ENCODE assay signal across 31 cellular contexts in the genomic region with DNA sequence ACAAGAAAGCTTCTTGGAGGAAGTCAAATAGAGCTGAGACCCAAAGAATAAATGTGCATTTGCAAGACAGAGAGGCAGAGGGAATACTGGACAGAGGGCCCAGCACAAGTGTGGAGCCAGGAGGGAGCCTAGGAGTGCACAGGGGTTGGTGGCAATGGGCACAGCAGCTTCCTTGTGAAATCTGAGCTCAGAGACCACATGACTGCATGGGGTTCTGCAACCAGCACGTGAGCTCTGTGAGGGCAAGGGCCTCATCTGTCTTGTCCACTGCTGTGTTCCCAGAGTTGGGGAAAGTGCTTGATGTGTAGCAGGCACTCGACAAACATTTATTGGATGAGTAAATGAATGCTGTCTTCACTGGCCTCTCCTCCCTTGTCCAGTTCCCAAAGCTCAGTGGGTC. TPM values are rescaled to one million over a fixed set of nuclear protein-coding genes. Genes with fewer than 3 reads are reported as not detected.
DNase-seq lines count a peak whose midpoint lies in the region; ATAC-seq and TF ChIP-seq lines count a peak whose summit lies in the region.
"Had no signal": no experiment of that assay in that cellular context is flagged by ENCODE, and none has a peak within 500 bp of the region (broad histone marks: within the 10 kb centered on the region; RNA-seq: fewer than 3 reads in every experiment).

No MANE protein-coding gene starts in this region.

- no peak overlapping the region for H3K4me3 ChIP-seq in coronary artery
- H3K4me3 ChIP-seq: SJCRH30 had no signal

- no peak for ATAC-seq in left lobe of liver
- no peak for ATAC-seq in HG03039 (IDR thresholded peaks at IDR 0.05; ENCODE audit: unreplicated experiment)
- ATAC-seq in GM18873 (IDR thresholded peaks at IDR 0.05; ENCODE audit: low FRiP score, unreplicated experiment) = no peak
- ATAC-seq: HepG2, PC-3, SK-N-SH treated with all-trans-retinoic acid at 6 μM for 48 hours had no signal

- no peak for TF ChIP-seq CTCF in coronary artery (IDR thresholded peaks at IDR 0.05)

- DNase-seq in NCI-H69 (lab: John Stamatoyannopoulos, UW) (peak; percentile 59), coronary artery (ENCODE audit: low spot score) (peak; percentile 52), iPS-NIHi11 (ENCODE audit: low spot score) (peak; percentile 43), left lobe of liver (ENCODE audit: low spot score) (no peak), SW 1271 (lab: John Stamatoyannopoulos, UW) (no peak)
- DNase-seq: Calu3; CD8-positive, alpha-beta memory T cell; DMS153; DND-41; H7; KBM-7; MV-4-11; NCI-H1105; NCI-H146; NCI-H1930; NCI-H2107; NCI-H446; NCI-H524 treated with DMSO at 0.1 percent for 48 hours; NCI-H82; NK-92 treated with Interleukin-12 subunit alpha and Interleukin-12 subunit beta, amount 100 ng/mL, for 24 hours; PC-3; SJCRH30 had no signal

- H3K27ac ChIP-seq in coronary artery = no peak overlapping the region
- H3K27ac ChIP-seq: C4-2B, SJCRH30 had no signal

RNA-seq across cellular contexts. Expression of a gene that starts 58.3 kb away (rescaled TPM):
- not detected for total RNA-seq in left lobe of liver
- total RNA-seq: B cell; Calu3; CD8-positive, alpha-beta memory T cell; HepG2; HT1080; LHCN-M2; MCF 10A; PC-3 had no signal

Comparison
In these comparisons a context has a peak if more than half of its experiments do, and no peak if none do; other contexts are left out.
1. DNase-seq: peak in NCI-H69 (single experiment), coronary artery (single experiment) and iPS-NIHi11 (single experiment); none in left lobe of liver (single experiment) and SW 1271 (0 of 2).